ENCODE assay signal across 1 cellular context in the genomic region with DNA sequence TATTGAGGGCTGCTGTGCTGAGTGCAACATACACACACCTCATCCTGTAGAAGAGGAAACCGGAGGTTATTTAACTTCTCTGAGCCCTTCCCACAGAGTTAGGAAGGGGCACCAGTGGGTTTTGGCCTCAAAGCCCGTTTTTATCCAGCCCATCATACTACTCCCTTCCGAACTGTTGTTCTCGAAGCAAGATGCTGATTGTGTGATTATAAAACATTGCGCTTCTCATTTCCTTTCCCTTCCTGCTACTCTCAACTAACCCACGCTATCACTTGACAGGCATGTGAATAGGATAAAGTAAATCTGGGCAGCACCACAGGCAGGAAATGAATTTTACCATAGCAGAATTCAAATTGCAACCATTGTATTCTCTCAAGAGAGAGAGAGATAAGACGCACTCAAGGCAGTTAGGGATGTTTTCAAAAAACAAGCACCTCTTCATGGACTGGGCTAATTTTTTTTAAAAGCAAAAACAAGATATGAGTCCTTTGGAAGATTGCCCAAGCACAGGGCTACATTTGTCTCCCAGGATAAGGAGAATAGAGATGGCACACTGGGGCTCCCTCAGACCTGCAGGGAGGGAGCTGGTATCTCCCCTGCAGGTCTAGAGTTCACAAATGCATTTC.
TF ChIP-seq lines count a peak whose summit lies in the region.

No MANE protein-coding gene starts in this region.

TF ChIP-seq in H1, 55 proteins besides CTCF, POLR2A, EP300 and RAD21 (continued from another document):
- TF ChIP-seq TCF12 (IDR thresholded peaks at IDR 0.05; ENCODE audit: low read depth, low read length) (no peak), SIN3A (conservative IDR thresholded peaks at IDR 0.05 in 1 of 2, IDR thresholded peaks at IDR 0.05 in 1 of 2; ENCODE audit: low read depth in 1 of 2, low read length in 2 of 2) (no peak), TEAD4 (IDR thresholded peaks at IDR 0.05; ENCODE audit: low read depth, low read length) (no peak), CHD2 (IDR thresholded peaks at IDR 0.05; ENCODE audit: low read length) (no peak), ATF2 (IDR thresholded peaks at IDR 0.05; ENCODE audit: low read length) (no peak), CHD1 (IDR thresholded peaks at IDR 0.05; ENCODE audit: low read depth, low read length) (no peak), SP4 (IDR thresholded peaks at IDR 0.05; ENCODE audit: low read length) (no peak), HDAC6 (IDR thresholded peaks at IDR 0.05; ENCODE audit: low read depth, low read length) (no peak), YY1 (IDR thresholded peaks at IDR 0.05; ENCODE audit: low read depth, low read length) (no peak), SUZ12 (IDR thresholded peaks at IDR 0.05; ENCODE audit: low read length) (no peak), SIRT6 (IDR thresholded peaks at IDR 0.05; ENCODE audit: low read length) (no peak), RXRA (IDR thresholded peaks at IDR 0.05; ENCODE audit: insufficient read depth, low read depth, low read length) (no peak), KDM4A (IDR thresholded peaks at IDR 0.05; ENCODE audit: low read depth, low read length, severe bottlenecking) (no peak), RBBP5 (IDR thresholded peaks at IDR 0.05; ENCODE audit: borderline replicate concordance, low read depth, low read length) (no peak), ASH2L (IDR thresholded peaks at IDR 0.05; ENCODE audit: low read length) (no peak), POU5F1 (IDR thresholded peaks at IDR 0.05; ENCODE audit: low read depth, low read length) (no peak)
TF ChIP-seq in H1: peak in this region for 0.
